In genomic region chr12:26728205-26729050, GRCh38 we compare ENCODE assay signal across 11 cellular contexts.
DNase-seq lines count a peak whose midpoint lies in the region; ATAC-seq, FAIRE-seq and TF ChIP-seq lines count a peak whose summit lies in the region.
"Had no signal": no experiment of that assay in that cellular context is flagged by ENCODE, and none has a peak within 500 bp of the region (broad histone marks: within the 10 kb centered on the region; RNA-seq: fewer than 3 reads in every experiment).

No MANE protein-coding gene starts in this region.

- no peaks in the 10 kb centered on the region for H3K27me3 Mint-ChIP-seq in CD4-positive, alpha-beta memory T cell

- H3K36me3 Mint-ChIP-seq in CD4-positive, alpha-beta memory T cell, result peaks cover 10 to 14% of the 10 kb centered on the region in 2 donors

- H3K27me3 ChIP-seq in body of pancreas, result no peaks in the 10 kb centered on the region
- H3K27me3 ChIP-seq in A673 (replicated peaks; ENCODE audit: insufficient read depth, low read depth, low read length, poor library complexity), result no peaks in the 10 kb centered on the region
- H3K27me3 ChIP-seq in CD4-positive, alpha-beta memory T cell (ENCODE audit: insufficient read depth, low read length), result no peaks in the 10 kb centered on the region

- H3K36me3 ChIP-seq in body of pancreas (replicated peaks in 1 of 2; ENCODE audit: insufficient read depth in 1 of 2, low read depth in 2 of 2) (no peaks in the 10 kb centered on the region), A673 (ENCODE audit: insufficient read depth, low read length, poor library complexity, severe bottlenecking) (no peaks in the 10 kb centered on the region)
- H3K36me3 ChIP-seq in CD4-positive, alpha-beta memory T cell (ENCODE audit: insufficient read depth, low read length), result no peaks in the 10 kb centered on the region

- peak overlapping the region in 3 of 4 donors; percentile 9 to 45 (median 15) for H3K27ac ChIP-seq in body of pancreas
- H3K27ac ChIP-seq in A673 (ENCODE audit: low read depth, low read length, poor library complexity, severe bottlenecking), result no peak overlapping the region
- no peak overlapping the region for H3K27ac ChIP-seq in CD4-positive, alpha-beta memory T cell (ENCODE audit: low read depth, low read length)

- POLR2A ChIA-PET in A673 (lab: Charles Lee; ENCODE audit: low non-redundant PET), result no interaction called here
- POLR2A ChIA-PET in CD4-positive, alpha-beta memory T cell (lab: Charles Lee; ENCODE audit: partially characterized antibody), result no interaction called here

- H3K4me1 Mint-ChIP-seq in CD4-positive, alpha-beta memory T cell, result peaks cover 28 to 45% (median 36%) of the 10 kb centered on the region in 4 donors

- BruUV-seq in A673 (replicated peaks; lab: Mats Ljungman, UMichigan), result no TSS peak

- CTCF ChIA-PET in A673 (lab: Charles Lee), result no interaction called here
- CTCF ChIA-PET in CD4-positive, alpha-beta memory T cell (lab: Charles Lee; ENCODE audit: partially characterized antibody), result no interaction called here

- no peak for FAIRE-seq in frontal cortex (lab: Jason Lieb, UNC)
- FAIRE-seq: islet of Langerhans had no signal

- H3K9me3 Mint-ChIP-seq in CD4-positive, alpha-beta memory T cell, result no peaks in the 10 kb centered on the region

- H3K4me1 ChIP-seq in body of pancreas, result peaks cover 24% of the 10 kb centered on the region
- H3K4me1 ChIP-seq in A673 (ENCODE audit: insufficient read depth, low read length, poor library complexity, severe bottlenecking), result peaks cover 22% of the 10 kb centered on the region
- peaks cover 15% of the 10 kb centered on the region for H3K4me1 ChIP-seq in CD4-positive, alpha-beta memory T cell (ENCODE audit: insufficient read depth, low read length)

- peak overlapping the region in 1 of 7 donors; percentile 73 for H3K27ac Mint-ChIP-seq in CD4-positive, alpha-beta memory T cell

- H3K9me3 ChIP-seq in body of pancreas (no peaks in the 10 kb centered on the region), A673 (ENCODE audit: low read depth, low read length, poor library complexity, severe bottlenecking) (no peaks in the 10 kb centered on the region)
- no peaks in the 10 kb centered on the region for H3K9me3 ChIP-seq in CD4-positive, alpha-beta memory T cell (ENCODE audit: control insufficient read depth in 1 of 2, low read length in 2 of 2)

- intact Hi-C loops in body of pancreas (cut with DNase I), result no loop called here
- intact Hi-C loops in A673 (cut with micrococcal nuclease; ENCODE audit: unreplicated experiment), result no loop called here
- intact Hi-C loops in CD4-positive, alpha-beta memory T cell (cut with micrococcal nuclease), result no loop called here

- ATAC-seq in GM19397 (IDR thresholded peaks at IDR 0.05; ENCODE audit: unreplicated experiment), result peak; percentile 41
- peak; percentile 50 for ATAC-seq in HG02943 (IDR thresholded peaks at IDR 0.05; ENCODE audit: low read depth, unreplicated experiment)
- ATAC-seq in body of pancreas, result no peak

- no peak overlapping the region for H3K4me3 ChIP-seq in body of pancreas
- no peak overlapping the region for H3K4me3 ChIP-seq in A673 (ENCODE audit: low read depth, low read length, poor library complexity, severe bottlenecking)
- H3K4me3 ChIP-seq in CD4-positive, alpha-beta memory T cell (ENCODE audit: low read length in 2 of 2), result no peak overlapping the region

- peak; percentile 41 for DNase-seq in GM10266 (ENCODE audit: extremely low spot score)
- no peak for DNase-seq in body of pancreas
- no peak for DNase-seq in A673 (ENCODE audit: low spot score)
- no peak for DNase-seq in frontal cortex (ENCODE audit: low spot score in 2 of 2)
- no peak for DNase-seq in Kasumi-1 (lab: John Stamatoyannopoulos, UW)
- DNase-seq in CD4-positive, alpha-beta memory T cell, result no peak
- DNase-seq: C1 segment of cervical spinal cord had no signal

- H3K4me3 Mint-ChIP-seq in CD4-positive, alpha-beta memory T cell, result no peak overlapping the region
- H3K4me3 Mint-ChIP-seq: neural crest cell had no signal

- 41 to 46% methylated on average over 5 of the region's 5 CpGs for WGBS in body of pancreas, 2 donors

- no peak for TF ChIP-seq POLR2A in body of pancreas (IDR thresholded peaks at IDR 0.05)

- no peak for TF ChIP-seq CTCF in GM10266 (IDR thresholded peaks at IDR 0.05; ENCODE audit: control insufficient read depth, insufficient read depth, low read depth, missing control alignments)
- no peak for TF ChIP-seq CTCF in body of pancreas (IDR thresholded peaks at IDR 0.05)
- TF ChIP-seq CTCF in A673 (conservative IDR thresholded peaks at IDR 0.05; ENCODE audit: low read depth, low read length), result no peak

Comparison
In these comparisons a context has a peak if more than half of its experiments do, and no peak if none do; other contexts are left out.
1. H3K27ac ChIP-seq: peak in body of pancreas (3 of 4); none in A673 (single experiment) and CD4-positive, alpha-beta memory T cell (single experiment).